ENCODE assay signal across 10 cellular contexts in genomic region chr11:3944198-3944597, GRCh38.
DNase-seq lines count a peak whose midpoint lies in the region; ATAC-seq and TF ChIP-seq lines count a peak whose summit lies in the region.
"Had no signal": no experiment of that assay in that cellular context is flagged by ENCODE, and none has a peak within 500 bp of the region (broad histone marks: within the 10 kb centered on the region; RNA-seq: fewer than 3 reads in every experiment).

No MANE protein-coding gene starts in this region.

- H3K4me1 Mint-ChIP-seq in T-helper 2 cell treated with Interferon-gamma antibody and Interleukin-4, amounts not matched to agents 5 μg/mL and 100 μg/mL, for 36 hours (ENCODE audit: low read depth), result peaks cover 83% of the 10 kb centered on the region

- no peaks in the 10 kb centered on the region for H3K27me3 ChIP-seq in subcutaneous abdominal adipose tissue (ENCODE audit: control insufficient read depth in 5 of 5, insufficient read depth in 4 of 5, low read length in 5 of 5)

- H3K9me3 Mint-ChIP-seq in T-helper 2 cell treated with Interferon-gamma antibody and Interleukin-4, amounts not matched to agents 5 μg/mL and 100 μg/mL, for 36 hours, result no peaks in the 10 kb centered on the region
- no peaks in the 10 kb centered on the region for H3K9me3 Mint-ChIP-seq in activated naive CD4-positive, alpha-beta T cell treated with anti-CD3 and anti-CD28 coated beads, Interleukin-2, amount 50 U/mL, for 72 hours

- peak overlapping the region in 2 of 5 donors; percentile 14 to 30 for H3K9ac ChIP-seq in subcutaneous abdominal adipose tissue (ENCODE audit: low read length in 5 of 5)

- peaks cover 38% of the 10 kb centered on the region for H3K36me3 Mint-ChIP-seq in T-helper 2 cell treated with Interferon-gamma antibody and Interleukin-4, amounts not matched to agents 5 μg/mL and 100 μg/mL, for 36 hours (ENCODE audit: low read depth)
- H3K36me3 Mint-ChIP-seq in activated naive CD4-positive, alpha-beta T cell treated with anti-CD3 and anti-CD28 coated beads, Interleukin-2, amount 50 U/mL, for 72 hours, result peaks cover 0 to 43% of the 10 kb centered on the region in 2 donors

- TF ChIP-seq CTCF in GM20000 (IDR thresholded peaks at IDR 0.05; ENCODE audit: extremely low read depth, missing control alignments), result no peak

- no peaks in the 10 kb centered on the region for H3K36me3 ChIP-seq in subcutaneous abdominal adipose tissue (ENCODE audit: control insufficient read depth in 5 of 5, insufficient read depth in 5 of 5, low read length in 5 of 5)

- H3K9me3 ChIP-seq in subcutaneous abdominal adipose tissue (ENCODE audit: control insufficient read depth in 5 of 5, low read length in 5 of 5), result no peaks in the 10 kb centered on the region

- DNase-seq in T-helper 2 cell treated with Interferon-gamma antibody and Interleukin-4, amounts not matched to agents 5 μg/mL and 100 μg/mL, for 36 hours (ENCODE audit: low spot score), result no peak
- DNase-seq in T-helper 2 cell (no peak), left ventricle myocardium superior (no peak), GM20000 (ENCODE audit: low spot score) (no peak)
- DNase-seq in activated naive CD4-positive, alpha-beta T cell treated with anti-CD3 and anti-CD28 coated beads, Interleukin-2, amount 50 U/mL, for 72 hours (ENCODE audit: low spot score in 2 of 2), result no peak
- DNase-seq: activated CD8-positive, alpha-beta memory T cell treated with anti-CD3 and anti-CD28 coated beads, Interleukin-2, amount 50 U/mL, for 48 hours; NCI-H2081 had no signal

- H3K4me3 ChIP-seq in subcutaneous abdominal adipose tissue (ENCODE audit: low read depth in 1 of 5, low read length in 5 of 5), result no peak overlapping the region

- H3K27ac Mint-ChIP-seq in T-helper 2 cell treated with Interferon-gamma antibody and Interleukin-4, amounts not matched to agents 5 μg/mL and 100 μg/mL, for 36 hours, result peak overlapping the region; percentile 53
- peak overlapping the region; percentile 16 to 40 for H3K27ac Mint-ChIP-seq in activated naive CD4-positive, alpha-beta T cell treated with anti-CD3 and anti-CD28 coated beads, Interleukin-2, amount 50 U/mL, for 72 hours

- H3K27ac ChIP-seq in subcutaneous abdominal adipose tissue (ENCODE audit: low read depth, low read length), result peak overlapping the region; percentile 69

- H3K4me1 ChIP-seq in subcutaneous abdominal adipose tissue (ENCODE audit: control insufficient read depth in 5 of 5, insufficient read depth in 5 of 5, low read length in 5 of 5), result peaks cover 14 to 70% (median 60%) of the 10 kb centered on the region in 5 donors

- ATAC-seq in activated naive CD4-positive, alpha-beta T cell treated with anti-CD3 and anti-CD28 coated beads, Interleukin-2, amount 50 U/mL, for 72 hours, result no peak
- peak; percentile 64 for ATAC-seq in left ventricle myocardium superior
- ATAC-seq in GM19351 (IDR thresholded peaks at IDR 0.05; ENCODE audit: unreplicated experiment), result no peak
- ATAC-seq in HG03571 (IDR thresholded peaks at IDR 0.05; ENCODE audit: unreplicated experiment), result no peak

- H3K27me3 Mint-ChIP-seq in T-helper 2 cell treated with Interferon-gamma antibody and Interleukin-4, amounts not matched to agents 5 μg/mL and 100 μg/mL, for 36 hours (ENCODE audit: low read depth), result no peaks in the 10 kb centered on the region

- peak overlapping the region; percentile 7 for H3K4me3 Mint-ChIP-seq in T-helper 2 cell treated with Interferon-gamma antibody and Interleukin-4, amounts not matched to agents 5 μg/mL and 100 μg/mL, for 36 hours

- intact Hi-C loops in left ventricle myocardium superior (cut with micrococcal nuclease), result loop anchor here (10.0 kb wide), 1 partner anchor 79 kb away; no protein-coding TSS in a partner anchor
